15 cellular contexts compared by ENCODE assay signal in genomic region chr9:137319976-137320551, GRCh38. TPM values are rescaled to one million over a fixed set of nuclear protein-coding genes. Genes with fewer than 3 reads are reported as not detected.
DNase-seq lines count a peak whose midpoint lies in the region; ATAC-seq and TF ChIP-seq lines count a peak whose summit lies in the region.
"Had no signal": no experiment of that assay in that cellular context is flagged by ENCODE, and none has a peak within 500 bp of the region (broad histone marks: within the 10 kb centered on the region; RNA-seq: fewer than 3 reads in every experiment).

No MANE protein-coding gene starts in this region.

- intact Hi-C loops in posterior vena cava (cut with DNase I): no loop called here

- TF ChIP-seq CTCF in GM10266 (IDR thresholded peaks at IDR 0.05; ENCODE audit: control insufficient read depth, insufficient read depth, low read depth, missing control alignments): no peak

- peaks cover 59 to 70% (median 68%) of the 10 kb centered on the region in 10 experiments for H3K4me1 ChIP-seq in BLaER1 treated with 17β-estradiol and CSF1 and Interleukin-3, amounts not matched to agents 10 nM and 100 nM

- H3K36me3 ChIP-seq in BLaER1 treated with 17β-estradiol and CSF1 and Interleukin-3, amounts not matched to agents 10 nM and 100 nM: peaks cover 0 to 10% (median 0%) of the 10 kb centered on the region in 11 experiments; a peak in 3 of 22 replicates

- no peak for ATAC-seq in HG02973 (IDR thresholded peaks at IDR 0.05; ENCODE audit: unreplicated experiment)

- H3K9ac ChIP-seq in BLaER1 treated with 17β-estradiol and CSF1 and Interleukin-3, amounts not matched to agents 10 nM and 100 nM: peak overlapping the region in 9 of 11 experiments; percentile 54 to 88 (median 81); a peak in 19 of 22 replicates

- peaks cover 0 to 20% (median 13%) of the 10 kb centered on the region in 11 experiments; a peak in 16 of 22 replicates for H3K9me3 ChIP-seq in BLaER1 treated with 17β-estradiol and CSF1 and Interleukin-3, amounts not matched to agents 10 nM and 100 nM (replicated peaks in 1 of 11)
- H3K9me3 ChIP-seq: esophagus muscularis mucosa had no signal

- peak overlapping the region in 7 of 10 experiments; percentile 28 to 63 (median 53); a peak in 10 of 20 replicates for H3K4me3 ChIP-seq in BLaER1 treated with 17β-estradiol and CSF1 and Interleukin-3, amounts not matched to agents 10 nM and 100 nM
- H3K4me3 ChIP-seq: esophagus muscularis mucosa had no signal

- H3K4me2 ChIP-seq in BLaER1 treated with 17β-estradiol and CSF1 and Interleukin-3, amounts not matched to agents 10 nM and 100 nM: peak overlapping the region; percentile 81 to 99 (median 95)

- peak overlapping the region in 10 of 11 experiments; percentile 39 to 96 (median 86); a peak in 18 of 22 replicates for H3K27ac ChIP-seq in BLaER1 treated with 17β-estradiol and CSF1 and Interleukin-3, amounts not matched to agents 10 nM and 100 nM
- H3K27ac ChIP-seq: C4-2B had no signal

- H4K20me1 ChIP-seq in BLaER1 treated with 17β-estradiol and CSF1 and Interleukin-3, amounts not matched to agents 10 nM and 100 nM: no peaks in the 10 kb centered on the region

- peaks cover 0 to 8% (median 0%) of the 10 kb centered on the region in 11 experiments; a peak in 4 of 22 replicates for H3K27me3 ChIP-seq in BLaER1 treated with 17β-estradiol and CSF1 and Interleukin-3, amounts not matched to agents 10 nM and 100 nM

- DNase-seq in GM10266 (ENCODE audit: extremely low spot score) (peak; percentile 24), germinal center (ENCODE audit: low spot score) (peak; percentile 5), posterior vena cava (ENCODE audit: low spot score) (peak; percentile 72), DMS53 treated with DMSO at 0.1 percent for 48 hours (lab: John Stamatoyannopoulos, UW; ENCODE audit: unreplicated experiment) (no peak), NCI-H524 treated with DMSO at 0.1 percent for 48 hours (lab: John Stamatoyannopoulos, UW) (no peak)
- DNase-seq: activated naive CD4-positive, alpha-beta T cell treated with Interleukin-2 at 50 U/mL for 16 hours; kidney glomerular epithelial cell; NCI-H1436 treated with DMSO at 0.1 percent for 48 hours; NCI-H2227 treated with DMSO at 0.1 percent for 48 hours; SHP77 had no signal

RNA-seq across cellular contexts. Expression of gene NRARP, which starts 18.0 kb away (rescaled TPM):
- total RNA-seq in posterior vena cava: 1 to 10 TPM; 5.6 to 9.0 TPM
- total RNA-seq: LHCN-M2 had no signal

RNA-seq across cellular contexts. Expression of gene TOR4A, which starts 42.5 kb away (rescaled TPM):
- total RNA-seq in posterior vena cava: 1 to 10 TPM; 5.3 to 7.0 TPM

Comparison
In these comparisons a context has a peak if more than half of its experiments do, and no peak if none do; other contexts are left out.
1. DNase-seq: peak in GM10266 (single experiment), germinal center (single experiment) and posterior vena cava (single experiment); none in DMS53 treated with DMSO at 0.1 percent for 48 hours (single experiment) and NCI-H524 treated with DMSO at 0.1 percent for 48 hours (single experiment).